1 cellular context compared by ENCODE assay signal in the genomic region with DNA sequence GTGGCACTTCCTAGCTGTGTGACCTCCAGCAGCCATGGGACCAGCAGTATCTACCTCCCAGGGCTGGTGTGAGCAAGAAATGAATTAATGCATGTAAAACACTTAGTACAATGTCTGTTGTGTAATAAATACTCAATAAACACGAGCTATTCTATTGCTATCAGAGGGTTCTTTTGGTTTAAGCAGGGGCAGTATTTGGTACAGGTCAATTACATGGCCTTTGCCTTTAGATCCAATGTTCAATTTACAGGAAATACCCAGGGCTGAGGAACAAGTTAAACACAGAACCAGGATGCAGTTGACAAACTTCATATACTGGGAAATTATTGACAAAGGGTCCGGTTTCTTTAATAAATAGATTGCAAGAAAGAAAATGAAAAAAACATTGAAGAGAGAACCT.
TF ChIP-seq lines count a peak whose summit lies in the region.

No MANE protein-coding gene starts in this region.

TF ChIP-seq in endothelial cell of umbilical vein, 7 proteins besides CTCF, POLR2A, EP300 and RAD21:
- no peak for TF ChIP-seq MYC (IDR thresholded peaks at IDR 0.05; ENCODE audit: low read depth, low read length)
